In genomic region chr7:152162287-152162686, GRCh38 we compare ENCODE assay signal across 1 cellular context.
TF ChIP-seq lines count a peak whose summit lies in the region.

No MANE protein-coding gene starts in this region.

TF ChIP-seq in IMR-90, 13 proteins besides CTCF, POLR2A, EP300 and RAD21:
- TF ChIP-seq MAFK (IDR thresholded peaks at IDR 0.05; ENCODE audit: low read depth, low read length), result no peak
- TF ChIP-seq RCOR1 (IDR thresholded peaks at IDR 0.05; ENCODE audit: insufficient replicate concordance, low read length), result no peak
- TF ChIP-seq ELK1 (IDR thresholded peaks at IDR 0.05; ENCODE audit: borderline replicate concordance, low read depth, low read length), result no peak
- TF ChIP-seq USF2 (IDR thresholded peaks at IDR 0.05; ENCODE audit: low read depth, low read length), result no peak
- no peak for TF ChIP-seq MAZ (IDR thresholded peaks at IDR 0.05; ENCODE audit: borderline replicate concordance, low read depth, low read length)
- TF ChIP-seq FOS (IDR thresholded peaks at IDR 0.05; ENCODE audit: low read depth, low read length), result no peak
- TF ChIP-seq CEBPB (IDR thresholded peaks at IDR 0.05; ENCODE audit: low read depth, low read length), result no peak
- TF ChIP-seq RFX5 (IDR thresholded peaks at IDR 0.05; ENCODE audit: low read depth, low read length), result no peak
- TF ChIP-seq MXI1 (IDR thresholded peaks at IDR 0.05; ENCODE audit: borderline replicate concordance, low read depth, low read length), result no peak
- TF ChIP-seq CHD1 (IDR thresholded peaks at IDR 0.05; ENCODE audit: low read depth, low read length), result no peak
- no peak for TF ChIP-seq NFE2L2 (IDR thresholded peaks at IDR 0.05; ENCODE audit: low read depth, low read length)
- no peak for TF ChIP-seq SMC3 (IDR thresholded peaks at IDR 0.05; ENCODE audit: low read depth, low read length)
- no peak for TF ChIP-seq BHLHE40 (IDR thresholded peaks at IDR 0.05; ENCODE audit: low read depth, low read length)
